22 cellular contexts compared by ENCODE assay signal in the genomic region with DNA sequence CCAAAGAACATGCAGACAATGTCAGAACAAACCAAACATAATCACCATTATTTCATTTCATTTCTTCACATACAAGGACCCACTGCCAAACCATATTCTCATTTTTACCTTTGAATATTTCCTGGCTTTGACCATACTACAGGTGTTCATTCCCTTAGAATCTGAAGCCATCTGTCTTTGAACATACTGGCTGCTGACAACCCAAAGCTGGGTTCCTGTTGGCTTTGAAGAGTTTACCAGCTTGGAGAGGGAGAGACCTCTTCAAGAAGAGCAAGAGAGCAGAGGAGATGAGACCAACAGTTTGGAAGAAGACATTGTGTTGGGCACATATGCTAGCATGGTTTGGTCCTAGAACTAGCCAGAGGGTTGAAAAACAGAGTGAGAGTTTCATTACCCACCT.
"Had no signal": no experiment of that assay in that cellular context is flagged by ENCODE, and none has a peak within 500 bp of the region (broad histone marks: within the 10 kb centered on the region; RNA-seq: fewer than 3 reads in every experiment).

No MANE protein-coding gene starts in this region.

- H3K4me1 ChIP-seq: esophagus squamous epithelium, gastrocnemius medialis, heart right ventricle, left lung, lower lobe of right lung had no signal

- DNase-seq: cortex of kidney; effector CD8-positive, alpha-beta T cell; effector memory CD8-positive, alpha-beta T cell; endodermal cell; erythroblast; esophagus squamous epithelium; foreskin fibroblast; foreskin melanocyte; gastrocnemius medialis; glutamatergic neuron; head of caudate nucleus; heart right ventricle; hippocampal formation; left cardiac atrium; left lung; left ventricle myocardium superior; lower lobe of right lung; mesenchymal stem cell; mucosa of descending colon; naive B cell; naive thymus-derived CD8-positive, alpha-beta T cell had no signal

- H3K27ac ChIP-seq: epithelial cell of prostate, esophagus squamous epithelium, gastrocnemius medialis, heart right ventricle, left lung, lower lobe of right lung had no signal

- H3K9me3 ChIP-seq: esophagus squamous epithelium, gastrocnemius medialis, heart right ventricle, left lung, lower lobe of right lung, mucosa of descending colon had no signal

- H3K4me3 ChIP-seq: esophagus squamous epithelium, gastrocnemius medialis, heart right ventricle, left lung, lower lobe of right lung, mucosa of descending colon had no signal

- H3K27me3 ChIP-seq: esophagus squamous epithelium, gastrocnemius medialis, heart right ventricle, left lung had no signal

- H3K36me3 ChIP-seq: esophagus squamous epithelium, gastrocnemius medialis, heart right ventricle, left lung, lower lobe of right lung had no signal
